21 cellular contexts compared by ENCODE assay signal in the genomic region with DNA sequence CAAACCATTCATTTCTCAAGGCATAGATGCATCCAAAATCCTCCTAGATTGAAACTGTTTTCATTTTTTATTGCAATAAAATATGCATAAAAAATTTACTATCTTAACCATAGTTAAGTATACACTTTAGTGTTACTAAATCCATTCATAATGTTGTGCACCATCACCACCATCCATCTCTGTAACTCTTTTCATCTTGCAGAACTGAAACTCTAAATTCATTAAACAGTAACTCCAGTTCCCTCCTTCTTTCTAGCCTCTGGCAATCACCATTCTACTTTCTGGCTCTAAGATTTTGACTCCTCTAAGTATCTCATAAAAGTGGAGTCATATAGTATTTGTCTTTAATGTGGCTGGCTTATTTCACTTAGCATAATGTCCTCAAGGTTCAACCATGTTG.
DNase-seq lines count a peak whose midpoint lies in the region; ATAC-seq and TF ChIP-seq lines count a peak whose summit lies in the region.
"Had no signal": no experiment of that assay in that cellular context is flagged by ENCODE, and none has a peak within 500 bp of the region (broad histone marks: within the 10 kb centered on the region; RNA-seq: fewer than 3 reads in every experiment).

No MANE protein-coding gene starts in this region.

- H3K36me3 ChIP-seq in upper lobe of right lung = no peaks in the 10 kb centered on the region
- H3K36me3 ChIP-seq: cardiac muscle cell, lower lobe of right lung, neutrophil had no signal

- no peaks in the 10 kb centered on the region for H3K27me3 ChIP-seq in upper lobe of right lung
- H3K27me3 ChIP-seq: cardiac muscle cell, hepatocyte, neutrophil had no signal

- ATAC-seq in GM18511 (IDR thresholded peaks at IDR 0.05; ENCODE audit: unreplicated experiment) = peak; percentile 86
- ATAC-seq in GM19468 (IDR thresholded peaks at IDR 0.05; ENCODE audit: extremely low read depth, unreplicated experiment) = peak; percentile 88
- ATAC-seq in HG02943 (IDR thresholded peaks at IDR 0.05; ENCODE audit: low read depth, unreplicated experiment) = peak; percentile 73
- ATAC-seq in HG03460 (IDR thresholded peaks at IDR 0.05; ENCODE audit: unreplicated experiment) = peak; percentile 87
- ATAC-seq in upper lobe of right lung = no peak
- no peak for ATAC-seq in HG03565 (IDR thresholded peaks at IDR 0.05; ENCODE audit: unreplicated experiment)
- ATAC-seq: lower lobe of right lung, T-cell had no signal

- no peak for TF ChIP-seq CTCF in upper lobe of right lung (IDR thresholded peaks at IDR 0.05)

- no peaks in the 10 kb centered on the region for H3K4me1 ChIP-seq in upper lobe of right lung
- H3K4me1 ChIP-seq: lower lobe of right lung had no signal

- DNase-seq in upper lobe of right lung = no peak
- no peak for DNase-seq in NCI-H2107 (lab: John Stamatoyannopoulos, UW)
- DNase-seq in NCI-H524 (lab: John Stamatoyannopoulos, UW) = no peak
- DNase-seq: activated CD4-positive, alpha-beta T cell treated with anti-CD3 and anti-CD28 coated beads, Interleukin-2, amount 50 U/mL, for 48 hours; amygdala; Calu3; lower lobe of right lung; NCI-H2081 treated with DMSO at 0.1 percent for 48 hours; NCI-H524 treated with DMSO at 0.1 percent for 48 hours; Right ventricle myocardium superior; stimulated activated CD8-positive, alpha-beta memory T cell treated with anti-CD3 and anti-CD28 coated beads, Interleukin-4, amount 100 ng/mL, for 48 hours; T-cell had no signal

- intact Hi-C loops in upper lobe of right lung (cut with DNase I) = no loop called here

- no peaks in the 10 kb centered on the region for H3K9me3 ChIP-seq in upper lobe of right lung
- H3K9me3 ChIP-seq: lower lobe of right lung, neutrophil had no signal

- no peak overlapping the region for H3K27ac ChIP-seq in upper lobe of right lung
- H3K27ac ChIP-seq: cardiac muscle cell, hepatocyte, KMS-11, lower lobe of right lung, neutrophil had no signal

- no peak overlapping the region for H3K4me3 ChIP-seq in upper lobe of right lung
- H3K4me3 ChIP-seq: cardiac muscle cell, hepatocyte, lower lobe of right lung had no signal

Comparison
In these comparisons a context has a peak if more than half of its experiments do, and no peak if none do; other contexts are left out.
1. ATAC-seq: peak in GM18511 (single experiment), GM19468 (single experiment), HG02943 (single experiment) and HG03460 (single experiment); none in upper lobe of right lung (single experiment) and HG03565 (single experiment).